ENCODE assay signal across 20 cellular contexts in genomic region chr18:28183418-28184078, GRCh38. TPM values are rescaled to one million over a fixed set of nuclear protein-coding genes. Genes with fewer than 3 reads are reported as not detected.
DNase-seq lines count a peak whose midpoint lies in the region; ATAC-seq, FAIRE-seq and TF ChIP-seq lines count a peak whose summit lies in the region.
"Had no signal": no experiment of that assay in that cellular context is flagged by ENCODE, and none has a peak within 500 bp of the region (broad histone marks: within the 10 kb centered on the region; RNA-seq: fewer than 3 reads in every experiment).

No MANE protein-coding gene starts in this region.

- no peaks in the 10 kb centered on the region for H4K20me1 ChIP-seq in astrocyte (ENCODE audit: insufficient read depth, low read length)

- H3K27ac Mint-ChIP-seq in astrocyte (ENCODE audit: unreplicated experiment) = peak overlapping the region; percentile 81
- H3K27ac Mint-ChIP-seq: nephron had no signal

- H3K4me3 ChIP-seq in ACC112 (ENCODE audit: low read depth, low read length) (no peak overlapping the region), astrocyte (ENCODE audit: insufficient read depth, low read depth, low read length) (no peak overlapping the region)
- H3K4me3 ChIP-seq: vagina had no signal

- ATAC-seq in HG03108 (IDR thresholded peaks at IDR 0.05; ENCODE audit: unreplicated experiment) (no peak), HG02973 (IDR thresholded peaks at IDR 0.05; ENCODE audit: unreplicated experiment) (no peak)

- no peaks in the 10 kb centered on the region for H3K9me3 ChIP-seq in astrocyte (ENCODE audit: insufficient read depth, low read depth, low read length)
- H3K9me3 ChIP-seq: vagina had no signal

- H2AFZ ChIP-seq in ACC112 (ENCODE audit: low read length, unreplicated experiment) = peak overlapping the region; percentile 61
- H2AFZ ChIP-seq in astrocyte (ENCODE audit: low read depth, low read length) = no peak overlapping the region

- H3K9ac ChIP-seq in astrocyte (ENCODE audit: low read length) = no peak overlapping the region

- no peak for TF ChIP-seq CTCF in astrocyte (IDR thresholded peaks at IDR 0.05; ENCODE audit: insufficient read depth, low read depth, low read length)

- no peaks in the 10 kb centered on the region for H3K27me3 Mint-ChIP-seq in astrocyte (ENCODE audit: low read depth, unreplicated experiment)

- H3K36me3 Mint-ChIP-seq in astrocyte (ENCODE audit: low read depth, unreplicated experiment) = no peaks in the 10 kb centered on the region

- peak overlapping the region; percentile 45 for H3K4me2 ChIP-seq in astrocyte (ENCODE audit: low read length)

- peaks cover 17% of the 10 kb centered on the region for H3K4me1 ChIP-seq in ACC112 (ENCODE audit: control insufficient read depth, insufficient read depth, low read length, unreplicated experiment)
- H3K4me1 ChIP-seq in astrocyte (ENCODE audit: insufficient read depth, low read length) = peaks cover 8% of the 10 kb centered on the region

- H3K36me3 ChIP-seq in ACC112 (ENCODE audit: insufficient read depth, low read length) (no peaks in the 10 kb centered on the region), astrocyte (ENCODE audit: insufficient read depth, low read length) (no peaks in the 10 kb centered on the region)
- H3K36me3 ChIP-seq: vagina had no signal

- peak; percentile 94 for FAIRE-seq in astrocyte (lab: Jason Lieb, UNC)

- H3K79me2 ChIP-seq in ACC112 (ENCODE audit: control insufficient read depth, insufficient read depth, low read length, unreplicated experiment) (no peaks in the 10 kb centered on the region), astrocyte (ENCODE audit: insufficient read depth, low read length) (peaks cover 15% of the 10 kb centered on the region)

- peaks cover 11% of the 10 kb centered on the region for H3K4me1 Mint-ChIP-seq in astrocyte (ENCODE audit: low read depth, unreplicated experiment)

- DNase-seq in HS-27A (ENCODE audit: low read depth) (peak; percentile 63), astrocyte (ENCODE audit: low read depth) (peak; percentile 41), islet precursor cell (peak; percentile 79), NCI-H524 treated with DMSO at 0.1 percent for 48 hours (lab: John Stamatoyannopoulos, UW) (no peak), ureter (ENCODE audit: low spot score) (no peak)
- DNase-seq: activated CD4-positive, alpha-beta T cell treated with anti-CD3 and anti-CD28 coated beads, Interleukin-2, amount 50 U/mL, for 48 hours; activated T-cell treated with anti-CD3 and anti-CD28 coated beads, Interleukin-2, amount 50 U/mL, for 48 hours; foreskin fibroblast; GDM1; GOT3; mammary epithelial cell; MM.1S; NCI-H187 treated with DMSO at 0.1 percent for 48 hours; NCI-H510A treated with DMSO at 0.1 percent for 48 hours; stimulated activated CD4-positive, alpha-beta T cell treated with anti-CD3 and anti-CD28 coated beads, Interleukin-1b, Interleukin-23, amount 100 ng/mL, for 48 hours had no signal

- H3K9me3 Mint-ChIP-seq in astrocyte (ENCODE audit: unreplicated experiment) = no peaks in the 10 kb centered on the region
- H3K9me3 Mint-ChIP-seq: nephron had no signal

- no peak overlapping the region for H3K27ac ChIP-seq in ACC112 (ENCODE audit: low read depth, low read length)
- peak overlapping the region; percentile 38 for H3K27ac ChIP-seq in astrocyte (ENCODE audit: low read depth, low read length)
- H3K27ac ChIP-seq: vagina had no signal

- H3K4me3 Mint-ChIP-seq in astrocyte (ENCODE audit: unreplicated experiment) = no peak overlapping the region
- H3K4me3 Mint-ChIP-seq: nephron had no signal

- no peaks in the 10 kb centered on the region for H3K27me3 ChIP-seq in ACC112 (ENCODE audit: insufficient read depth, low read length)
- H3K27me3 ChIP-seq in astrocyte (ENCODE audit: insufficient read depth, low read length) = no peaks in the 10 kb centered on the region
- H3K27me3 ChIP-seq: vagina had no signal

RNA-seq across cellular contexts. Expression of gene CDH2, which starts 6.6 kb away (rescaled TPM):
- total RNA-seq in astrocyte = 326 and 363 TPM in 2 replicates
- total RNA-seq in ureter = 0.16 TPM

Comparison
In these comparisons a context has a peak if more than half of its experiments do, and no peak if none do; other contexts are left out.
1. DNase-seq: peak in HS-27A (single experiment), astrocyte (single experiment) and islet precursor cell (single experiment); none in NCI-H524 treated with DMSO at 0.1 percent for 48 hours (single experiment) and ureter (single experiment).
2. RNA of gene CDH2, which starts 6.6 kb away (total RNA-seq): 326 to 363 TPM in astrocyte; 0.16 TPM in ureter (single experiment); every median in the first group is over 100 times any median in the second.